In the genomic region with DNA sequence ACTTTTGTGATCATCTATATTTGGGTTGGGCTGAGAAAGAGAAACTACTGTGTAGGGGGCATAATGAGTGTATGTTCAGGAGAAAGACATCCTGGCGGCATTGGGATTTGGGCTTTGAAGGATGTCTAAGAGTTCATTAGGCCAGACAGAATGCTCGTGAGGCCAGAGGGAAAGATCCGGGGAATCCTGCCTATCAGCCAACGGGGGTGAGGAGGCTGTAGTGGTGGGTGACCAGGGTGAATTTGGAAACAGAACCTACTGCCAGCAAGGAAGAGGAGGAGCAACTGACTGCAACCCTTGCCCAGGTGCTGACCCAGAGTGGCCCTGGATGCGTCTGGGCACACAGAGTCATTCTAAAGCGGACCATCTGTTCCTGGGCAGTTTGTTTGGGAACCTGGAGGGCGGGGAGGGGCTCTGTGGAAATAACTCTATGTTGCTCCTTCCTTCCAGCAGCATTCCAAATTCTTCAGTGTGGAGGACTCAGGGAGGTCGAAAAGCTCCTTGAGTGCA, we compare ENCODE assay signal across 14 cellular contexts.
"Had no signal": no experiment of that assay in that cellular context is flagged by ENCODE, and none has a peak within 500 bp of the region (broad histone marks: within the 10 kb centered on the region; RNA-seq: fewer than 3 reads in every experiment).

No MANE protein-coding gene starts in this region.

- H3K27me3 Mint-ChIP-seq: activated B cell treated with CpG ODN at 0.5 μM for 24 hours; activated naive CD8-positive, alpha-beta T cell had no signal

- H3K9me3 Mint-ChIP-seq: activated B cell treated with CpG ODN at 0.5 μM for 24 hours; activated CD4-positive, alpha-beta T cell treated with anti-CD3 and anti-CD28 coated beads, Interleukin-2, amount 10 ng/mL, durations not matched to agents 7 days and 5 days; nephron progenitor cell had no signal

- DNase-seq: activated B cell treated with CpG ODN at 0.5 μM for 24 hours; activated CD4-positive, alpha-beta T cell treated with anti-CD3 and anti-CD28 coated beads, Interleukin-2, amount 10 ng/mL, durations not matched to agents 7 days and 5 days; activated effector memory CD4-positive, alpha-beta T cell treated with anti-CD3 and anti-CD28 coated beads, Interleukin-2, amount 50 U/mL, for 16 hours; activated T-cell treated with anti-CD3 and anti-CD28 coated beads, Interleukin-2, amount 50 U/mL, for 1 hour; brain microvascular endothelial cell; effector memory CD4-positive, alpha-beta T cell; gastrocnemius medialis; left ventricle myocardium inferior; mesenchymal stem cell; nephron progenitor cell; stimulated activated CD4-positive, alpha-beta T cell treated with anti-CD3 and anti-CD28 coated beads, Interleukin-2, amount 100 ng/mL, for 48 hours; stimulated activated naive CD8-positive, alpha-beta T cell treated with anti-CD3 and anti-CD28 coated beads, Interleukin-15, Interleukin-2, amounts not matched to agents 100 U/mL and 50 U/mL, for 24 hours; upper lobe of right lung had no signal

- ATAC-seq: gastrocnemius medialis; stimulated activated naive CD8-positive, alpha-beta T cell treated with anti-CD3 and anti-CD28 coated beads, Interleukin-15, Interleukin-2, amounts not matched to agents 100 U/mL and 50 U/mL, for 24 hours; upper lobe of right lung had no signal

- H3K9me3 ChIP-seq: gastrocnemius medialis, left ventricle myocardium inferior, upper lobe of right lung had no signal

- H3K4me3 Mint-ChIP-seq: activated B cell treated with CpG ODN at 0.5 μM for 24 hours; activated CD4-positive, alpha-beta T cell treated with anti-CD3 and anti-CD28 coated beads, Interleukin-2, amount 10 ng/mL, durations not matched to agents 7 days and 5 days; activated naive CD8-positive, alpha-beta T cell; nephron progenitor cell had no signal

- H3K4me3 ChIP-seq: gastrocnemius medialis had no signal

- H3K27ac Mint-ChIP-seq: activated B cell treated with CpG ODN at 0.5 μM for 24 hours; activated CD4-positive, alpha-beta T cell treated with anti-CD3 and anti-CD28 coated beads, Interleukin-2, amount 10 ng/mL, durations not matched to agents 7 days and 5 days; activated naive CD8-positive, alpha-beta T cell; nephron progenitor cell had no signal

- H3K36me3 ChIP-seq: brain microvascular endothelial cell, gastrocnemius medialis, left ventricle myocardium inferior, upper lobe of right lung had no signal

- H3K36me3 Mint-ChIP-seq: activated naive CD8-positive, alpha-beta T cell had no signal

- H3K27me3 ChIP-seq: brain microvascular endothelial cell, gastrocnemius medialis, upper lobe of right lung had no signal

- H3K27ac ChIP-seq: brain microvascular endothelial cell, gastrocnemius medialis, left ventricle myocardium inferior, upper lobe of right lung had no signal
